Comparison of ENCODE assay signal across 28 cellular contexts in genomic region chr15:101138086-101138660, GRCh38.
DNase-seq lines count a peak whose midpoint lies in the region; ATAC-seq and TF ChIP-seq lines count a peak whose summit lies in the region.
"Had no signal": no experiment of that assay in that cellular context is flagged by ENCODE, and none has a peak within 500 bp of the region (broad histone marks: within the 10 kb centered on the region; RNA-seq: fewer than 3 reads in every experiment).

No MANE protein-coding gene starts in this region.

- peaks cover 38% of the 10 kb centered on the region for H3K4me1 Mint-ChIP-seq in T-helper 1 cell treated with Interleukin-12 subunit alpha and Interleukin-12 subunit beta and Interleukin-4 antibody, amounts not matched to agents 30 μg/mL and 1 μg/mL, for 36 hours (ENCODE audit: low read depth)
- peaks cover 55% of the 10 kb centered on the region for H3K4me1 Mint-ChIP-seq in dendritic cell treated with granulocyte-macrophage colony-stimulating factor and Interleukin-4, amounts not matched to agents 40 ng/mL and 50 ng/mL, for 4 days (ENCODE audit: low read depth)
- H3K4me1 Mint-ChIP-seq in mesothelial cell of epicardium, result no peaks in the 10 kb centered on the region

- H3K36me3 ChIP-seq in KOPT-K1 (ENCODE audit: insufficient read depth, low read length), result no peaks in the 10 kb centered on the region
- H3K36me3 ChIP-seq: prostate gland, sigmoid colon, tibial nerve had no signal

- peak overlapping the region; percentile 30 for H3K4me3 Mint-ChIP-seq in T-helper 1 cell treated with Interleukin-12 subunit alpha and Interleukin-12 subunit beta and Interleukin-4 antibody, amounts not matched to agents 30 μg/mL and 1 μg/mL, for 36 hours
- no peak overlapping the region for H3K4me3 Mint-ChIP-seq in dendritic cell treated with granulocyte-macrophage colony-stimulating factor and Interleukin-4, amounts not matched to agents 40 ng/mL and 50 ng/mL, for 4 days
- no peak overlapping the region for H3K4me3 Mint-ChIP-seq in mesothelial cell of epicardium
- H3K4me3 Mint-ChIP-seq: activated CD4-positive, alpha-beta memory T cell treated with anti-CD3 and anti-CD28 coated beads, Interleukin-2, amount 10 ng/mL, durations not matched to agents 7 days and 5 days; activated naive CD8-positive, alpha-beta T cell treated with anti-CD3 and anti-CD28 coated beads for 36 hours; effector memory CD8-positive, alpha-beta T cell had no signal

- no peak for DNase-seq in T-helper 1 cell
- peak; percentile 58 for DNase-seq in posterior vena cava (ENCODE audit: low spot score)
- no peak for DNase-seq in mesothelial cell of epicardium (ENCODE audit: low spot score in 2 of 2, unreplicated experiment in 2 of 2)
- no peak for DNase-seq in NCI-H2171 (lab: John Stamatoyannopoulos, UW)
- DNase-seq: activated effector memory CD4-positive, alpha-beta T cell treated with Interleukin-2 at 50 U/mL for 16 hours; Calu3; central memory CD4-positive, alpha-beta T cell; cortex of kidney; DMS79; effector memory CD8-positive, alpha-beta T cell; hypothalamus; left colon; mammary epithelial cell; NCI-H1092; NCI-H1694; sigmoid colon; stimulated activated CD4-positive, alpha-beta T cell treated with anti-CD3 and anti-CD28 coated beads, Interleukin-4, amount 100 ng/mL, for 24 hours had no signal

- peak overlapping the region; percentile 70 for H3K27ac Mint-ChIP-seq in T-helper 1 cell treated with Interleukin-12 subunit alpha and Interleukin-12 subunit beta and Interleukin-4 antibody, amounts not matched to agents 30 μg/mL and 1 μg/mL, for 36 hours
- H3K27ac Mint-ChIP-seq in dendritic cell treated with granulocyte-macrophage colony-stimulating factor and Interleukin-4, amounts not matched to agents 40 ng/mL and 50 ng/mL, for 4 days, result peak overlapping the region; percentile 79
- no peak overlapping the region for H3K27ac Mint-ChIP-seq in mesothelial cell of epicardium
- H3K27ac Mint-ChIP-seq: activated naive CD8-positive, alpha-beta T cell treated with anti-CD3 and anti-CD28 coated beads for 36 hours; effector memory CD8-positive, alpha-beta T cell; T-cell had no signal

- H3K9me3 Mint-ChIP-seq in T-helper 1 cell treated with Interleukin-12 subunit alpha and Interleukin-12 subunit beta and Interleukin-4 antibody, amounts not matched to agents 30 μg/mL and 1 μg/mL, for 36 hours, result peaks cover 5% of the 10 kb centered on the region
- H3K9me3 Mint-ChIP-seq in dendritic cell treated with granulocyte-macrophage colony-stimulating factor and Interleukin-4, amounts not matched to agents 40 ng/mL and 50 ng/mL, for 4 days, result no peaks in the 10 kb centered on the region
- H3K9me3 Mint-ChIP-seq in mesothelial cell of epicardium, result peaks cover 4% of the 10 kb centered on the region
- H3K9me3 Mint-ChIP-seq: activated naive CD8-positive, alpha-beta T cell treated with anti-CD3 and anti-CD28 coated beads for 36 hours; effector memory CD8-positive, alpha-beta T cell had no signal

- H3K27ac ChIP-seq in KOPT-K1 (ENCODE audit: low read depth, low read length, poor library complexity, severe bottlenecking), result peak overlapping the region; percentile 38
- H3K27ac ChIP-seq: 22Rv1, prostate gland, sigmoid colon, tibial nerve had no signal

- ATAC-seq in GM21390 (IDR thresholded peaks at IDR 0.05; ENCODE audit: unreplicated experiment), result no peak

- no peaks in the 10 kb centered on the region for H3K27me3 Mint-ChIP-seq in T-helper 1 cell treated with Interleukin-12 subunit alpha and Interleukin-12 subunit beta and Interleukin-4 antibody, amounts not matched to agents 30 μg/mL and 1 μg/mL, for 36 hours (ENCODE audit: low read depth)
- peaks cover 18% of the 10 kb centered on the region for H3K27me3 Mint-ChIP-seq in dendritic cell treated with granulocyte-macrophage colony-stimulating factor and Interleukin-4, amounts not matched to agents 40 ng/mL and 50 ng/mL, for 4 days
- H3K27me3 Mint-ChIP-seq in mesothelial cell of epicardium (ENCODE audit: low read depth), result no peaks in the 10 kb centered on the region
- H3K27me3 Mint-ChIP-seq: activated CD4-positive, alpha-beta memory T cell treated with anti-CD3 and anti-CD28 coated beads, Interleukin-2, amount 10 ng/mL, durations not matched to agents 7 days and 5 days; effector memory CD8-positive, alpha-beta T cell; T-cell had no signal

- no peak for TF ChIP-seq CTCF in mesothelial cell of epicardium (IDR thresholded peaks at IDR 0.05; ENCODE audit: unreplicated experiment)

- peaks cover 9% of the 10 kb centered on the region for H3K9me3 ChIP-seq in KOPT-K1 (ENCODE audit: insufficient read depth, low read length, poor library complexity, severe bottlenecking)
- H3K9me3 ChIP-seq: prostate gland, sigmoid colon had no signal

- intact Hi-C loops in dendritic cell treated with granulocyte-macrophage colony-stimulating factor and Interleukin-4, amounts not matched to agents 40 ng/mL and 50 ng/mL, for 4 days (cut with micrococcal nuclease), result no loop called here
- intact Hi-C loops in posterior vena cava (cut with DNase I), result no loop called here

- peaks cover 5% of the 10 kb centered on the region for H3K36me3 Mint-ChIP-seq in T-helper 1 cell treated with Interleukin-12 subunit alpha and Interleukin-12 subunit beta and Interleukin-4 antibody, amounts not matched to agents 30 μg/mL and 1 μg/mL, for 36 hours (ENCODE audit: low read depth)
- no peaks in the 10 kb centered on the region for H3K36me3 Mint-ChIP-seq in dendritic cell treated with granulocyte-macrophage colony-stimulating factor and Interleukin-4, amounts not matched to agents 40 ng/mL and 50 ng/mL, for 4 days (ENCODE audit: low read depth)
- H3K36me3 Mint-ChIP-seq in mesothelial cell of epicardium, result no peaks in the 10 kb centered on the region
- H3K36me3 Mint-ChIP-seq: activated naive CD8-positive, alpha-beta T cell treated with anti-CD3 and anti-CD28 coated beads for 36 hours; CD4-positive, CD25-positive, alpha-beta regulatory T cell; T-cell had no signal
